In genomic region chr1:201782353-201782752, GRCh38 we compare ENCODE assay signal across 1 cellular context.
TF ChIP-seq lines count a peak whose summit lies in the region.

No MANE protein-coding gene starts in this region.

TF ChIP-seq in HCT116, 20 proteins besides CTCF, POLR2A, EP300 and RAD21 (continued from another document):
- TF ChIP-seq ZBTB33 (IDR thresholded peaks at IDR 0.05; ENCODE audit: extremely low read depth, insufficient replicate concordance, low read length) = no peak
- TF ChIP-seq EZH2phosphoT487 (IDR thresholded peaks at IDR 0.05; ENCODE audit: borderline replicate concordance) = no peak
- no peak for TF ChIP-seq POLR2AphosphoS5 (IDR thresholded peaks at IDR 0.05; ENCODE audit: low read depth, low read length)
- TF ChIP-seq SRF (IDR thresholded peaks at IDR 0.05; ENCODE audit: low read depth) = no peak
- TF ChIP-seq CBX3 (IDR thresholded peaks at IDR 0.05; ENCODE audit: low read depth) = no peak
- no peak for TF ChIP-seq FOSL1 (IDR thresholded peaks at IDR 0.05; ENCODE audit: low read depth)
- TF ChIP-seq ZNF274 (IDR thresholded peaks at IDR 0.05; ENCODE audit: low read depth, low read length) = no peak
